8 cellular contexts compared by ENCODE assay signal in genomic region chr2:159712929-159713575, GRCh38. TPM values are rescaled to one million over a fixed set of nuclear protein-coding genes. Genes with fewer than 3 reads are reported as not detected.
DNase-seq lines count a peak whose midpoint lies in the region; ATAC-seq, FAIRE-seq and TF ChIP-seq lines count a peak whose summit lies in the region.

No MANE protein-coding gene starts in this region.

- H3F3A ChIP-seq in MM.1S (ENCODE audit: insufficient read depth, low read length) = peaks cover 8% of the 10 kb centered on the region

- WGBS in mammary epithelial cell (ENCODE audit: low coverage, missing lambda C conversion rate) = 1% methylated on average over 8 of the region's 35 CpGs
- 2% methylated on average over 20 of the region's 35 CpGs for WGBS in HepG2 (ENCODE audit: low lambda C conversion rate)

- peaks cover 30% of the 10 kb centered on the region for H4K20me1 ChIP-seq in MM.1S (ENCODE audit: insufficient read depth, low read length)
- H4K20me1 ChIP-seq in mammary epithelial cell (ENCODE audit: insufficient read depth, low read length) = peaks cover 22% of the 10 kb centered on the region
- peaks cover 51% of the 10 kb centered on the region for H4K20me1 ChIP-seq in HepG2 (ENCODE audit: insufficient read depth, low read length)

- CTCF ChIA-PET in CD8-positive, alpha-beta T cell (lab: Charles Lee) = interaction anchor here (1.3 kb wide), 1 partner anchor 9 kb away, joined by 3 read pairs; no protein-coding TSS in a partner anchor
- CTCF ChIA-PET in mammary epithelial cell (lab: Charles Lee; ENCODE audit: low non-redundant PET) = no interaction called here
- CTCF ChIA-PET in HepG2 (lab: Yijun Ruan, JAX; ENCODE audit: low intra/inter-chr PET ratio, low total read pairs) = no interaction called here

- peak overlapping the region; percentile 100 for H3K4me3 ChIP-seq in CD8-positive, alpha-beta T cell (ENCODE audit: low read depth, low read length)
- H3K4me3 ChIP-seq in MM.1S (ENCODE audit: low read length) (peak overlapping the region; percentile 90), mammary epithelial cell (replicated peaks in 1 of 3; ENCODE audit: insufficient read depth in 1 of 3, low read depth in 2 of 3, low read length in 3 of 3) (peak overlapping the region; percentile 70 to 87 (median 85)), HepG2 (replicated peaks in 1 of 3; ENCODE audit: insufficient read depth in 1 of 3, low read depth in 2 of 3, low read length in 3 of 3) (peak overlapping the region; percentile 80 to 99 (median 99)), thoracic aorta (peak overlapping the region; percentile 90)

- H3K4me2 ChIP-seq in MM.1S (ENCODE audit: low read depth, low read length) (peak overlapping the region; percentile 77), mammary epithelial cell (ENCODE audit: insufficient read depth, low read depth, low read length) (peak overlapping the region; percentile 87), HepG2 (ENCODE audit: low read depth, low read length) (peak overlapping the region; percentile 80)

- H3K36me3 ChIP-seq in CD8-positive, alpha-beta T cell (ENCODE audit: insufficient read depth, low read length) = peaks cover 5% of the 10 kb centered on the region
- H3K36me3 ChIP-seq in MM.1S (replicated peaks; ENCODE audit: insufficient read depth, low read length) (peaks cover 11% of the 10 kb centered on the region), mammary epithelial cell (ENCODE audit: insufficient read depth, low read length) (peaks cover 13% of the 10 kb centered on the region), HepG2 (replicated peaks in 1 of 2; ENCODE audit: control insufficient read depth in 1 of 2, insufficient read depth in 2 of 2, low read length in 2 of 2) (peaks cover 4 to 21% of the 10 kb centered on the region in 2 experiments; a peak in 4 of 5 replicates), thoracic aorta (peaks cover 12% of the 10 kb centered on the region)

- H3K27me3 Mint-ChIP-seq in CD8-positive, alpha-beta T cell (ENCODE audit: low read depth) = no peaks in the 10 kb centered on the region

- H3K9me3 ChIP-seq in CD8-positive, alpha-beta T cell (ENCODE audit: low read length) = no peaks in the 10 kb centered on the region
- no peaks in the 10 kb centered on the region for H3K9me3 ChIP-seq in MM.1S (replicated peaks; ENCODE audit: insufficient read depth, low read length)
- no peaks in the 10 kb centered on the region for H3K9me3 ChIP-seq in mammary epithelial cell (replicated peaks; ENCODE audit: insufficient read depth, low read length)
- H3K9me3 ChIP-seq in HepG2 (ENCODE audit: low read length) = no peaks in the 10 kb centered on the region
- no peaks in the 10 kb centered on the region for H3K9me3 ChIP-seq in thoracic aorta

- peak overlapping the region; percentile 98 for H3K27ac ChIP-seq in CD8-positive, alpha-beta T cell (ENCODE audit: low read depth, low read length)
- peak overlapping the region; percentile 90 for H3K27ac ChIP-seq in MM.1S (ENCODE audit: low read length)
- H3K27ac ChIP-seq in mammary epithelial cell (ENCODE audit: insufficient read depth, low read depth, low read length) = peak overlapping the region; percentile 88
- H3K27ac ChIP-seq in HepG2 (ENCODE audit: extremely low read length, insufficient read depth, low read length) = peak overlapping the region; percentile 94
- peak overlapping the region; percentile 95 to 98 for H3K27ac ChIP-seq in thoracic aorta

- H3K4me1 Mint-ChIP-seq in CD8-positive, alpha-beta T cell (ENCODE audit: low read depth) = peaks cover 62% of the 10 kb centered on the region

- no peaks in the 10 kb centered on the region for H3K9me2 ChIP-seq in MM.1S (replicated peaks; ENCODE audit: insufficient read depth, low read length)

- TF ChIP-seq RAD21 in HepG2 (CRISPR knock-in tag; IDR thresholded peaks at IDR 0.05) = no peak

- H3K9ac ChIP-seq in MM.1S (ENCODE audit: low read length) = peak overlapping the region; percentile 92
- peak overlapping the region; percentile 98 for H3K9ac ChIP-seq in mammary epithelial cell (ENCODE audit: insufficient read depth, low read length)
- peak overlapping the region; percentile 96 for H3K9ac ChIP-seq in HepG2 (ENCODE audit: insufficient read depth, low read depth, low read length)

- H3K36me3 Mint-ChIP-seq in CD8-positive, alpha-beta T cell = peaks cover 42% of the 10 kb centered on the region

- POLR2A ChIA-PET in CD8-positive, alpha-beta T cell (lab: Charles Lee) = interaction anchor here (0.7 to 2.1 kb wide), 13 partner anchors 9 to 588 kb away, joined by 3 to 14 read pairs (median 5); partner anchors contain the start of gene LY75
- POLR2A ChIA-PET in HepG2 (lab: Yijun Ruan, JAX) = interaction anchor here (0.8 to 1.9 kb wide), 10 partner anchors 10 to 423 kb away, joined by 3 to 66 read pairs (median 5); partner anchors contain the start of gene BAZ2B

- H2AFZ ChIP-seq in MM.1S (ENCODE audit: low read length) (peak overlapping the region; percentile 40), mammary epithelial cell (ENCODE audit: low read depth, low read length) (peak overlapping the region; percentile 99), HepG2 (ENCODE audit: low read length) (no peak overlapping the region)

- H3K9me3 Mint-ChIP-seq in CD8-positive, alpha-beta T cell = no peaks in the 10 kb centered on the region

- peak; percentile 9 for ATAC-seq in CD8-positive, alpha-beta T cell
- ATAC-seq in GM21423 (IDR thresholded peaks at IDR 0.05; ENCODE audit: unreplicated experiment) (peak; percentile 10), HepG2 (peak; percentile 28), thoracic aorta (ENCODE audit: insufficient number of reproducible peaks, low FRiP score, low read depth) (peak; percentile 16)

- H3K27me3 ChIP-seq in CD8-positive, alpha-beta T cell (ENCODE audit: insufficient read depth, low read length) = no peaks in the 10 kb centered on the region
- no peaks in the 10 kb centered on the region for H3K27me3 ChIP-seq in MM.1S (replicated peaks; ENCODE audit: insufficient read depth, low read length)
- no peaks in the 10 kb centered on the region for H3K27me3 ChIP-seq in mammary epithelial cell (ENCODE audit: insufficient read depth, low read length)
- H3K27me3 ChIP-seq in HepG2 (ENCODE audit: control insufficient read depth in 1 of 2, insufficient read depth in 2 of 2, low read length in 2 of 2) = no peaks in the 10 kb centered on the region; a peak in 1 of 5 replicates
- no peaks in the 10 kb centered on the region for H3K27me3 ChIP-seq in thoracic aorta (replicated peaks; ENCODE audit: insufficient read depth)

- H3K79me2 ChIP-seq in MM.1S (ENCODE audit: low read length) (peaks cover 64% of the 10 kb centered on the region), mammary epithelial cell (ENCODE audit: insufficient read depth, low read length) (peaks cover 58% of the 10 kb centered on the region), HepG2 (ENCODE audit: insufficient read depth, low read length) (peaks cover 57% of the 10 kb centered on the region)

- TF ChIP-seq CTCF in CD8-positive, alpha-beta T cell (IDR thresholded peaks at IDR 0.05) = no peak
- TF ChIP-seq CTCF in MM.1S (IDR thresholded peaks at IDR 0.05; ENCODE audit: low read length) (no peak), mammary epithelial cell (conservative IDR thresholded peaks at IDR 0.05 in 1 of 2, IDR thresholded peaks at IDR 0.05 in 1 of 2; ENCODE audit: extremely low read depth in 1 of 2, insufficient read depth in 1 of 2, low read depth in 1 of 2, low read length in 2 of 2) (no peak), HepG2 (CRISPR knock-in tag; IDR thresholded peaks at IDR 0.05) (no peak), thoracic aorta (IDR thresholded peaks at IDR 0.05) (no peak)

- in situ Hi-C loops in mammary epithelial cell (cut with MboI; ENCODE audit: low sequenced_read_pairs in 2 of 2) = loop anchor here in 1 of 2 donors (10.0 kb wide), 1 partner anchor 158 kb away; no protein-coding TSS in a partner anchor
- in situ Hi-C loops in HepG2 (cut with HindIII; ENCODE audit: extremely low pct_ligation_motif_present, low pct_unique_long_range_greater_than_20kb) = no loop called here

- no peak for FAIRE-seq in HepG2 (lab: Jason Lieb, UNC)

- TSS peak; percentile 22 for BruUV-seq in mammary epithelial cell (replicated peaks; lab: Mats Ljungman, UMichigan)
- BruUV-seq in HepG2 (replicated peaks; lab: Mats Ljungman, UMichigan) = TSS peak; percentile 52

- no peak for DNase-seq in CD8-positive, alpha-beta T cell
- DNase-seq in MM.1S (peak; percentile 38), mammary epithelial cell (peak; percentile 15), HepG2 (ENCODE audit: low spot score) (peak; percentile 9), thoracic aorta (ENCODE audit: low spot score) (no peak), Ammon's horn (ENCODE audit: low spot score) (no peak)
- no peak for DNase-seq in activated CD4-positive, alpha-beta T cell treated with anti-CD3 and anti-CD28 coated beads for 4 hours

- TF ChIP-seq EP300 in HepG2 (IDR thresholded peaks at IDR 0.05; ENCODE audit: low read depth in 2 of 2, low read length in 2 of 2) (no peak), HepG2 (CRISPR knock-in tag; IDR thresholded peaks at IDR 0.05; ENCODE audit: borderline replicate concordance) (no peak)

- H3K4me1 ChIP-seq in CD8-positive, alpha-beta T cell (ENCODE audit: insufficient read depth, low read length) = peaks cover 52% of the 10 kb centered on the region
- H3K4me1 ChIP-seq in MM.1S (ENCODE audit: low read length) (peaks cover 20% of the 10 kb centered on the region), mammary epithelial cell (ENCODE audit: insufficient read depth, low read length) (peaks cover 24% of the 10 kb centered on the region), HepG2 (ENCODE audit: insufficient read depth, low read length) (peaks cover 40% of the 10 kb centered on the region), thoracic aorta (ENCODE audit: control insufficient read depth in 1 of 2, low read depth in 2 of 2) (peaks cover 34 to 59% of the 10 kb centered on the region in 2 donors)

- intact Hi-C loops in CD8-positive, alpha-beta T cell (cut with DNase I, micrococcal nuclease) = loop anchor here (1.0 to 10.0 kb wide), 14 partner anchors 44 to 1836 kb away; partner anchors contain the start of genes ACVR1 (in 2 of the 2), LY75 (in 2 of the 2), WDSUB1 (in 2 of the 2) and BAZ2B (in 1 of the 2)
- intact Hi-C loops in mammary epithelial cell (cut with micrococcal nuclease) = loop anchor here (1.0 to 10.0 kb wide), 8 partner anchors 98 to 811 kb away; partner anchors contain the start of gene WDSUB1
- intact Hi-C loops in HepG2 (cut with micrococcal nuclease; ENCODE audit: unreplicated experiment) = loop anchor here (1.0 to 10.0 kb wide), 6 partner anchors 84 to 427 kb away; partner anchors contain the start of genes BAZ2B, CD302 and WDSUB1

- dilution Hi-C loops in mammary epithelial cell (cut with HindIII; ENCODE audit: low sequenced_read_pairs) = loop anchor here (25.0 kb wide), 1 partner anchor 101 kb away; the partner anchor contains the start of gene BAZ2B

- H3K4me3 Mint-ChIP-seq in CD8-positive, alpha-beta T cell = peak overlapping the region; percentile 100

- no peak for TF ChIP-seq POLR2A in HepG2 (IDR thresholded peaks at IDR 0.05; ENCODE audit: insufficient read depth in 1 of 2, low read depth in 2 of 2, low read length in 2 of 2)

- peak overlapping the region; percentile 100 for H3K27ac Mint-ChIP-seq in CD8-positive, alpha-beta T cell

RNA-seq across cellular contexts. Expression of gene MARCHF7, which starts 0.7 kb away (rescaled TPM):
- total RNA-seq in CD8-positive, alpha-beta T cell = 10 to 100 TPM; 76.5 to 76.6 TPM
- total RNA-seq in mammary epithelial cell (100 to 1,000 TPM in 1 of 2 donors, 10 to 100 TPM in 1; 84.3 to 121 TPM), HepG2 (2016; rRNA removed; fragmentation: Illumina TruSeq; extraction: Trizol) (88.5 and 156 TPM in 2 replicates), thoracic aorta (10 to 100 TPM; 60.1 to 81.2 TPM)
- polyA plus RNA-seq in mammary epithelial cell (25.5 TPM), HepG2 (2011; rRNA removed) (32.8 and 33.2 TPM in 2 replicates)
- polyA minus RNA-seq in mammary epithelial cell = 43.9 TPM
- total RNA-seq in HepG2 (2016; cell fraction: cytosol; rRNA removed; fragmentation: Illumina TruSeq; extraction: Trizol; ENCODE audit: low read depth) = 27.0 and 32.4 TPM in 2 replicates
- total RNA-seq in HepG2 (2016; cell fraction: insoluble cytoplasmic fraction; rRNA removed; fragmentation: Illumina TruSeq; extraction: Trizol) = 91.7 and 146 TPM in 2 replicates
- 57.4 and 74.7 TPM in 2 replicates for total RNA-seq in HepG2 (2016; cell fraction: membrane; rRNA removed; fragmentation: Illumina TruSeq; extraction: Trizol)
- total RNA-seq in HepG2 (2016; cell fraction: nucleus; rRNA removed; fragmentation: Illumina TruSeq; extraction: Trizol) = 74.2 and 77.1 TPM in 2 replicates
- polyA plus RNA-seq in HepG2 (2011; cell fraction: cytosol; rRNA removed) = 13.5 and 21.8 TPM in 2 replicates
- polyA plus RNA-seq in HepG2 (2011; cell fraction: nucleus; rRNA removed) = 19.1 and 33.0 TPM in 2 replicates
- polyA plus RNA-seq in HepG2 (2012) = 47.2 and 54.7 TPM in 2 replicates
- 3.1 and 4.7 TPM in 2 replicates for polyA plus RNA-seq in HepG2 (2016; cell fraction: cytosol; fragmentation: Illumina TruSeq; extraction: Trizol; ENCODE audit: low read depth)
- 124 and 129 TPM in 2 replicates for polyA plus RNA-seq in HepG2 (2016; cell fraction: insoluble cytoplasmic fraction; fragmentation: Illumina TruSeq; extraction: Trizol; ENCODE audit: low read depth)
- polyA plus RNA-seq in HepG2 (2016; cell fraction: membrane; fragmentation: Illumina TruSeq; extraction: Trizol; ENCODE audit: low read depth) = 12.6 and 14.7 TPM in 2 replicates
- polyA plus RNA-seq in HepG2 (2016; cell fraction: nucleus; fragmentation: Illumina TruSeq; extraction: Trizol; ENCODE audit: insufficient read depth, low read depth) = 114 and 121 TPM in 2 replicates
- polyA minus RNA-seq in HepG2 (2011; rRNA and poly(A)+ RNA removed; ENCODE audit: low replicate concordance) = 14.0 and 17.7 TPM in 2 replicates
- polyA minus RNA-seq in HepG2 (2011; cell fraction: cytosol; rRNA and poly(A)+ RNA removed) = 43.7 and 49.3 TPM in 2 replicates
- polyA minus RNA-seq in HepG2 (2011; cell fraction: nucleus; rRNA and poly(A)+ RNA removed) = 104 and 120 TPM in 2 replicates

Comparison
In these comparisons a context has a peak if more than half of its experiments do, and no peak if none do; other contexts are left out.
1. DNase-seq: peak in MM.1S (single experiment), mammary epithelial cell (single experiment) and HepG2 (single experiment); none in CD8-positive, alpha-beta T cell (0 of 7), thoracic aorta (single experiment), Ammon's horn (single experiment) and activated CD4-positive, alpha-beta T cell treated with anti-CD3 and anti-CD28 coated beads for 4 hours (0 of 2).
2. Peak in every context shown above with its lines, with median percentiles within 50 percentile points of each other: ATAC-seq, H3K27ac ChIP-seq, H3K4me3 ChIP-seq, H3K4me2 ChIP-seq and H3K9ac ChIP-seq.